ENCODE assay signal across 8 cellular contexts in genomic region chr7:152464312-152465117, GRCh38. TPM values are rescaled to one million over a fixed set of nuclear protein-coding genes. Genes with fewer than 3 reads are reported as not detected.
DNase-seq lines count a peak whose midpoint lies in the region; ATAC-seq and TF ChIP-seq lines count a peak whose summit lies in the region.

No MANE protein-coding gene starts in this region.

- peak overlapping the region; percentile 94 for H3K4me3 ChIP-seq in GM12864 (ENCODE audit: low read depth, low read length)

- H3K27ac ChIP-seq in 22Rv1 (peak overlapping the region; percentile 99), layer of hippocampus (ENCODE audit: low read depth, low read length) (peak overlapping the region; percentile 98)

- no peaks in the 10 kb centered on the region for H3K27me3 ChIP-seq in layer of hippocampus (ENCODE audit: control insufficient read depth, insufficient read depth, low read length)

- peak; percentile 39 for ATAC-seq in HG02678 (IDR thresholded peaks at IDR 0.05; ENCODE audit: unreplicated experiment)

- DNase-seq in GM12864 (ENCODE audit: low read depth) (peak; percentile 37), NCI-H128 (lab: John Stamatoyannopoulos, UW; ENCODE audit: unreplicated experiment) (peak; percentile 58), cerebellum (ENCODE audit: low spot score) (peak; percentile 69)
- DNase-seq in activated CD4-positive, CD25-positive, alpha-beta regulatory T cell (lab: John Stamatoyannopoulos, UW), result peak; percentile 44 to 57 (median 56)
- DNase-seq in stimulated activated CD4-positive, alpha-beta T cell treated with anti-CD3 and anti-CD28 coated beads, Interleukin-15, amount 100 ng/mL, for 48 hours (ENCODE audit: low read depth in 2 of 2), result peak; percentile 65 to 66

- TF ChIP-seq CTCF in 22Rv1 (IDR thresholded peaks at IDR 0.05) (0 out of 2 replicates have a peak, but pooled peaks have one; percentile 12), GM12864 (IDR thresholded peaks at IDR 0.05; ENCODE audit: low read depth, low read length, missing control alignments) (no peak)

RNA-seq across cellular contexts. Expression of gene KMT2C, which starts 28.7 kb away (rescaled TPM):
- total RNA-seq in cerebellum, result 93.8 TPM

Comparison
In these comparisons a context has a peak if more than half of its experiments do, and no peak if none do; other contexts are left out.
1. Peak in every context shown above with its lines: DNase-seq, ATAC-seq, H3K4me3 ChIP-seq and H3K27ac ChIP-seq.